In the genomic region with DNA sequence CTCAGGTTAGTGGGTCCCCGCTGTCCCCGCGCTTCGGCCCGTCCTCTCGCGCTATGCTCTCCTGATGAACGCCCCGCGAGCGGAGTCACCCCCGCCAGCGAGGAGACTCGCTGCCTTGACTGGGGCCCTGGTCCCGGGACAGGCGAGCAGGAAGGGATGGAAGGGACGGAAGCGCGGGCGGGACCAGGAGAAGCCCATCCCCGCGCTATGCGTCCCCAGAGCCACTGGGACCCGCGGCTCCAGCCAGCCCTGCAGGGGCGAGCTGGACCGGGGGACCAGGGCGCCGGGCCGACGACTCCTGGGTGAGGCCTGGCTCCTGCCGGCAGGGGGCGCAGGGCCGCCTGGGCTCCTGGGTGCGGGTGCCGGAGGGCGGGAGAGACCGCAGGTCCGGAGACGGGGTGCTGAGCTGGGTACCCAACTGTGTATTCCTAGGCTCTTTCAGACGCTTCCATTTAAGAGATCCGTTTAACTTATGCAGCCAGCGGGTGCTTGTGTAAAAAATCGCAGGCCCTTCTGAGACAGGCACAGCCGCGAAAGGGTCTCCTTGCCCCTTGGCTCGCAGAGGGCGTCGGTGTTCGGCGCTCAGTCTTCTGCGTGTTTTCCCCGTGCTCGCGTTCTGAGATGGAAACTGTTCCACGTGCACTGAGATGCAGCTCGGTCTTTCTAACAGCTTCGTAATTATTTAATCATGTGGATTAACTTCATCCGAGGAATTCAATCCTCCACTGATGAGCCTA, we compare ENCODE assay signal across 9 cellular contexts. TPM values are rescaled to one million over a fixed set of nuclear protein-coding genes. Genes with fewer than 3 reads are reported as not detected.
DNase-seq lines count a peak whose midpoint lies in the region; ATAC-seq lines count a peak whose summit lies in the region.
"Had no signal": no experiment of that assay in that cellular context is flagged by ENCODE, and none has a peak within 500 bp of the region (broad histone marks: within the 10 kb centered on the region; RNA-seq: fewer than 3 reads in every experiment).

No MANE protein-coding gene starts in this region.

- peak; percentile 79 for ATAC-seq in HG02870 (IDR thresholded peaks at IDR 0.05; ENCODE audit: unreplicated experiment)

- DNase-seq in NCI-H187 (lab: John Stamatoyannopoulos, UW), result peak; percentile 29 to 52
- no peak for DNase-seq in NCI-H187 treated with DMSO at 0.1 percent for 48 hours (lab: John Stamatoyannopoulos, UW)
- DNase-seq in NCI-H345 (lab: John Stamatoyannopoulos, UW), result peak; percentile 67
- DNase-seq in activated CD8-positive, alpha-beta memory T cell treated with anti-CD3 and anti-CD28 coated beads for 1 hour (ENCODE audit: extremely low read depth in 1 of 2, low read depth in 1 of 2), result peak; percentile 21 to 74
- peak; percentile 73 for DNase-seq in effector CD4-positive, alpha-beta T cell
- DNase-seq in lung microvascular endothelial cell (ENCODE audit: low read depth in 2 of 2), result peak; percentile 65
- peak; percentile 61 to 78 (median 64) for DNase-seq in stimulated activated CD4-positive, alpha-beta T cell treated with anti-CD3 and anti-CD28 coated beads, TNF-alpha, amount 100 ng/mL, for 24 hours (ENCODE audit: low read depth in 3 of 3)
- DNase-seq: DND-41 had no signal

RNA-seq across cellular contexts. Expression of a gene that starts 0.6 kb away (rescaled TPM):
- 0.44 and 1.2 TPM in 2 replicates for total RNA-seq in lung microvascular endothelial cell

RNA-seq across cellular contexts. Expression of a gene that starts 6.1 kb away (rescaled TPM):
- total RNA-seq in lung microvascular endothelial cell, result 4.8 and 7.1 TPM in 2 replicates

RNA-seq across cellular contexts. Expression of a gene that starts 6.2 kb away (rescaled TPM):
- 2.2 and 2.4 TPM in 2 replicates for total RNA-seq in lung microvascular endothelial cell

RNA-seq across cellular contexts. Expression of a gene that starts 24.2 kb away (rescaled TPM):
- total RNA-seq in lung microvascular endothelial cell, result 0.22 and 0.40 TPM in 2 replicates
